8 cellular contexts compared by ENCODE assay signal in the genomic region with DNA sequence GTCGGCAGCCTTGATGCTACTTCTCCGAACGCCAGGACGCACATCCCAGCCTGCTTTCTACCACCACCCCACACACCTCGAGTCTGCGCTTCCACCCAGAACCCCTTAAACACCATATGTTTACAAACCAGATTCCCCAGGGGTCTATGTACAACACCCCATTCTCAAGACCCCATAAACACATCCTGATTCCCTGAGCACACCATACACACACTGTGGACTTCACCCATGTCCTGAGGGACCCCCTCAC. TPM values are rescaled to one million over a fixed set of nuclear protein-coding genes. Genes with fewer than 3 reads are reported as not detected.
DNase-seq lines count a peak whose midpoint lies in the region; ATAC-seq and TF ChIP-seq lines count a peak whose summit lies in the region.

No MANE protein-coding gene starts in this region.

- H3K4me3 ChIP-seq in iPS-15b (ENCODE audit: low read depth, low read length) (peak overlapping the region; percentile 45), skeletal muscle tissue (ENCODE audit: low read length in 3 of 3) (peak overlapping the region; percentile 68 to 81 (median 79))

- no peaks in the 10 kb centered on the region for H4K20me1 ChIP-seq in H9 (ENCODE audit: control insufficient read depth, insufficient read depth, insufficient read length)

- no peaks in the 10 kb centered on the region; a peak in 1 of 7 replicates for H3K36me3 Mint-ChIP-seq in H9 (ENCODE audit: insufficient read depth in 1 of 3, low read depth in 3 of 3)
- no peaks in the 10 kb centered on the region for H3K36me3 Mint-ChIP-seq in activated CD8-positive, alpha-beta T cell treated with anti-CD3 and anti-CD28 coated beads for 36 hours (ENCODE audit: low read depth)

- no peak overlapping the region for H3K27ac ChIP-seq in H9 (ENCODE audit: insufficient read length, low read depth, low read length)
- H3K27ac ChIP-seq in skeletal muscle tissue (ENCODE audit: low read depth, low read length) = peak overlapping the region; percentile 56

- no peak overlapping the region for H2BK15ac ChIP-seq in H9 (ENCODE audit: low read depth, low read length)

- H3K23ac ChIP-seq in H9 (ENCODE audit: insufficient read length, low read depth, low read length) = no peak overlapping the region

- no peak overlapping the region for H2BK5ac ChIP-seq in H9 (ENCODE audit: insufficient read length, low read length)

- ATAC-seq in activated CD8-positive, alpha-beta T cell treated with anti-CD3 and anti-CD28 coated beads for 36 hours = no peak

- peaks cover 5 to 8% of the 10 kb centered on the region in 2 experiments for H3K4me1 Mint-ChIP-seq in H9
- peaks cover 8% of the 10 kb centered on the region for H3K4me1 Mint-ChIP-seq in activated CD8-positive, alpha-beta T cell treated with anti-CD3 and anti-CD28 coated beads for 36 hours (ENCODE audit: low read depth)

- H2AK5ac ChIP-seq in H9 (ENCODE audit: insufficient read length, low read length) = no peak overlapping the region

- CTCF ChIA-PET in activated CD8-positive, alpha-beta T cell treated with anti-CD3 and anti-CD28 coated beads for 36 hours (lab: Charles Lee) = interaction anchor here (0.7 kb wide), 1 partner anchor 57 kb away, joined by 3 read pairs; no protein-coding TSS in a partner anchor

- H4K8ac ChIP-seq in H9 (replicated peaks; ENCODE audit: insufficient read length, low read depth, low read length) = no peak overlapping the region

- H3K27me3 ChIP-seq in H9 (ENCODE audit: insufficient read depth, low read length) (no peaks in the 10 kb centered on the region), iPS-15b (ENCODE audit: control insufficient read depth, insufficient read depth, low read length) (peaks cover 22% of the 10 kb centered on the region), skeletal muscle tissue (ENCODE audit: control insufficient read depth in 3 of 3, insufficient read depth in 3 of 3, low read length in 3 of 3) (no peaks in the 10 kb centered on the region)

- POLR2A ChIA-PET in activated CD8-positive, alpha-beta T cell treated with anti-CD3 and anti-CD28 coated beads for 36 hours (lab: Charles Lee) = no interaction called here

- no peak overlapping the region for H3K18ac ChIP-seq in H9 (ENCODE audit: insufficient read length, low read depth, low read length)

- H3K9me3 ChIP-seq in H9 (ENCODE audit: control insufficient read depth, low read depth, low read length) (no peaks in the 10 kb centered on the region), iPS-15b (ENCODE audit: control insufficient read depth, insufficient read depth, low read length) (no peaks in the 10 kb centered on the region), skeletal muscle tissue (ENCODE audit: control insufficient read depth in 3 of 3, low read length in 3 of 3) (no peaks in the 10 kb centered on the region)

- no peaks in the 10 kb centered on the region for H3K79me2 ChIP-seq in H9 (ENCODE audit: insufficient read depth, low read length)

- no peak overlapping the region for H3T11ph ChIP-seq in H9 (ENCODE audit: low read length)

- H3K9ac ChIP-seq in H9 (ENCODE audit: extremely low read depth, insufficient read length, low read length) (no peak overlapping the region), iPS-15b (ENCODE audit: low read depth, low read length) (peak overlapping the region; percentile 14), skeletal muscle tissue (ENCODE audit: low read depth in 1 of 3, low read length in 3 of 3) (peak overlapping the region; percentile 68 to 83 (median 82))

- no peak for TF ChIP-seq CTCF in H9 (conservative IDR thresholded peaks at IDR 0.05)
- no peak for TF ChIP-seq CTCF in activated CD8-positive, alpha-beta T cell treated with anti-CD3 and anti-CD28 coated beads for 36 hours (IDR thresholded peaks at IDR 0.05)

- H3K4me3 Mint-ChIP-seq in H9 = peak overlapping the region; percentile 76 to 84
- H3K4me3 Mint-ChIP-seq in activated CD8-positive, alpha-beta T cell treated with anti-CD3 and anti-CD28 coated beads for 36 hours = peak overlapping the region; percentile 57

- no peak overlapping the region for H4K5ac ChIP-seq in H9 (ENCODE audit: insufficient read length, low read depth, low read length)

- no peak for DNase-seq in H9
- DNase-seq in activated CD8-positive, alpha-beta T cell treated with anti-CD3 and anti-CD28 coated beads for 36 hours = no peak
- DNase-seq in KG1 (lab: John Stamatoyannopoulos, UW) = no peak
- no peak for DNase-seq in hippocampal formation (lab: John Stamatoyannopoulos, UW)
- DNase-seq in RKO (ENCODE audit: low spot score) = no peak
- DNase-seq in activated effector memory CD4-positive, alpha-beta T cell treated with anti-CD3 and anti-CD28 coated beads, Interleukin-2, amount 50 U/mL, for 16 hours = no peak

- no peak overlapping the region for H2BK20ac ChIP-seq in H9 (ENCODE audit: low read depth, low read length, poor library complexity, severe bottlenecking)

- H3K56ac ChIP-seq in H9 (ENCODE audit: insufficient read length, low read depth, low read length) = no peak overlapping the region

- WGBS in H9 (ENCODE audit: extremely low coverage, insufficient read length, low lambda C conversion rate) = no CpG with 5 or more reads among the region's 6 CpGs

- H2BK120ac ChIP-seq in H9 (ENCODE audit: low read depth, low read length, poor library complexity, severe bottlenecking) = no peak overlapping the region

- peak overlapping the region; percentile 83 for H3K4me2 ChIP-seq in H9 (ENCODE audit: insufficient read depth, insufficient read length, low read length)

- H3K14ac ChIP-seq in H9 (ENCODE audit: insufficient read depth, low read length) = no peak overlapping the region

- H2BK12ac ChIP-seq in H9 (ENCODE audit: insufficient read length, low read depth, low read length) = no peak overlapping the region

- H3K36me3 ChIP-seq in iPS-15b (ENCODE audit: control insufficient read depth, insufficient read depth, low read length) (no peaks in the 10 kb centered on the region), skeletal muscle tissue (ENCODE audit: control insufficient read depth in 3 of 3, insufficient read depth in 3 of 3, low read length in 3 of 3) (no peaks in the 10 kb centered on the region)

- no peak overlapping the region for H2AFZ ChIP-seq in H9 (ENCODE audit: low read length)

- intact Hi-C loops in activated CD8-positive, alpha-beta T cell treated with anti-CD3 and anti-CD28 coated beads for 36 hours (cut with micrococcal nuclease) = no loop called here

- H3K27ac Mint-ChIP-seq in H9 = peak overlapping the region in 1 of 3 experiments; percentile 62; a peak in 1 of 7 replicates
- H3K27ac Mint-ChIP-seq in activated CD8-positive, alpha-beta T cell treated with anti-CD3 and anti-CD28 coated beads for 36 hours = no peak overlapping the region

- no peaks in the 10 kb centered on the region for H3K9me3 Mint-ChIP-seq in H9
- no peaks in the 10 kb centered on the region for H3K9me3 Mint-ChIP-seq in activated CD8-positive, alpha-beta T cell treated with anti-CD3 and anti-CD28 coated beads for 36 hours

- no peaks in the 10 kb centered on the region for H3K79me1 ChIP-seq in H9 (ENCODE audit: insufficient read depth, low read depth, low read length, poor library complexity, severe bottlenecking)

- H3K4me1 ChIP-seq in H9 (ENCODE audit: insufficient read depth, low read length) (no peaks in the 10 kb centered on the region), iPS-15b (ENCODE audit: control insufficient read depth, insufficient read depth, low read length) (no peaks in the 10 kb centered on the region), skeletal muscle tissue (ENCODE audit: control insufficient read depth in 3 of 3, insufficient read depth in 3 of 3, low read length in 3 of 3) (peaks cover 26 to 40% (median 37%) of the 10 kb centered on the region in 3 donors)

- H3K27me3 Mint-ChIP-seq in H9 (ENCODE audit: low read depth) = peaks cover 27% of the 10 kb centered on the region
- H3K27me3 Mint-ChIP-seq in activated CD8-positive, alpha-beta T cell treated with anti-CD3 and anti-CD28 coated beads for 36 hours = peaks cover 14% of the 10 kb centered on the region

- H3K4ac ChIP-seq in H9 (ENCODE audit: low read depth, low read length) = no peak overlapping the region

- H4K91ac ChIP-seq in H9 (ENCODE audit: insufficient read length, low read depth, low read length) = no peak overlapping the region

- H3K23me2 ChIP-seq in H9 (ENCODE audit: insufficient read length, low read depth, low read length, poor library complexity, severe bottlenecking) = peaks cover 4% of the 10 kb centered on the region

RNA-seq across cellular contexts. Expression of a gene that starts 0.7 kb away (rescaled TPM):
- 30.3 and 33.7 TPM in 2 replicates for total RNA-seq in H9 (2021)
- total RNA-seq in activated CD8-positive, alpha-beta T cell treated with anti-CD3 and anti-CD28 coated beads for 36 hours = 1 to 10 TPM; 5.6 to 7.8 TPM
- total RNA-seq in skeletal muscle tissue = 5.7 TPM
